In genomic region chr11:118176400-118177134, GRCh38 we compare ENCODE assay signal across 11 cellular contexts. TPM values are rescaled to one million over a fixed set of nuclear protein-coding genes. Genes with fewer than 3 reads are reported as not detected.
DNase-seq lines count a peak whose midpoint lies in the region; ATAC-seq, FAIRE-seq and TF ChIP-seq lines count a peak whose summit lies in the region.
"Had no signal": no experiment of that assay in that cellular context is flagged by ENCODE, and none has a peak within 500 bp of the region (broad histone marks: within the 10 kb centered on the region; RNA-seq: fewer than 3 reads in every experiment).

Gene SCN2B, minus strand, starts transcription at chr11:118176639. Its CDS starts 208 bp downstream, at chr11:118176431.

- peak; percentile 15 for DNase-seq in NCI-H82 (lab: John Stamatoyannopoulos, UW)
- no peak for DNase-seq in NCI-H82 treated with DMSO at 0.1 percent for 48 hours (lab: John Stamatoyannopoulos, UW; ENCODE audit: unreplicated experiment)
- peak; percentile 64 for DNase-seq in midbrain (lab: John Stamatoyannopoulos, UW)
- peak; percentile 25 for DNase-seq in urothelium cell line (ENCODE audit: low spot score)
- DNase-seq in NOMO-1 treated with DMSO at 0.1 percent for 48 hours (lab: John Stamatoyannopoulos, UW; ENCODE audit: unreplicated experiment), result no peak
- DNase-seq: activated naive CD4-positive, alpha-beta T cell treated with anti-CD3 and anti-CD28 coated beads, Interleukin-2, amount 50 U/mL, for 16 hours had no signal

- no peak for FAIRE-seq in urothelium cell line (lab: Jason Lieb, UNC)

- TF ChIP-seq CTCF in gastroesophageal sphincter (IDR thresholded peaks at IDR 0.05), result no peak

- TF ChIP-seq POLR2A in gastroesophageal sphincter (IDR thresholded peaks at IDR 0.05), result no peak

- peak within 1 kb of the TSS; percentile 16 to 45 for H3K4me3 ChIP-seq in gastroesophageal sphincter

- H3K36me3 ChIP-seq in gastroesophageal sphincter, result no peaks in the 10 kb centered on the region

- 27 to 36% methylated on average over 9 to 10 of the region's 10 CpGs for WGBS in gastroesophageal sphincter (ENCODE audit: low coverage in 1 of 2), 2 donors

- no peaks in the 10 kb centered on the region for H3K27me3 ChIP-seq in gastroesophageal sphincter

- H3K4me1 ChIP-seq in gastroesophageal sphincter, result peaks cover 0 to 49% (median 13%) of the 10 kb centered on the region in 3 donors

- TF ChIP-seq EP300 in gastroesophageal sphincter (IDR thresholded peaks at IDR 0.05), result no peak

- H3K9me3 ChIP-seq in gastroesophageal sphincter, result no peaks in the 10 kb centered on the region

- peak within 1 kb of the TSS in 3 of 4 donors; percentile 8 to 54 (median 47) for H3K27ac ChIP-seq in gastroesophageal sphincter
- H3K27ac ChIP-seq: parathyroid adenoma had no signal

- no peak for ATAC-seq in gastroesophageal sphincter
- ATAC-seq in GM18517 (IDR thresholded peaks at IDR 0.05; ENCODE audit: unreplicated experiment), result no peak
- ATAC-seq in GM19397 (IDR thresholded peaks at IDR 0.05; ENCODE audit: unreplicated experiment), result no peak

RNA-seq across cellular contexts. Expression of gene SCN2B, which starts in this region (rescaled TPM):
- total RNA-seq in gastroesophageal sphincter, result 1 to 10 TPM in 1 of 4 donors, under 1 TPM in 3; 0.25 to 1.0 (median 0.49) TPM
- total RNA-seq: A172 had no signal

Comparison
In these comparisons a context has a peak if more than half of its experiments do, and no peak if none do; other contexts are left out.
1. DNase-seq: peak in NCI-H82 (single experiment), midbrain (single experiment) and urothelium cell line (single experiment); none in NCI-H82 treated with DMSO at 0.1 percent for 48 hours (single experiment) and NOMO-1 treated with DMSO at 0.1 percent for 48 hours (single experiment).